In genomic region chr1:39205102-39205780, GRCh38 we compare ENCODE assay signal across 8 cellular contexts. TPM values are rescaled to one million over a fixed set of nuclear protein-coding genes. Genes with fewer than 3 reads are reported as not detected.
DNase-seq lines count a peak whose midpoint lies in the region; ATAC-seq and TF ChIP-seq lines count a peak whose summit lies in the region.

No MANE protein-coding gene starts in this region.

- H3K4me3 ChIP-seq in esophagus muscularis mucosa: peak overlapping the region; percentile 44 to 54 (median 52)
- peak overlapping the region; percentile 35 for H3K4me3 ChIP-seq in suprapubic skin
- H3K4me3 ChIP-seq in Karpas-422 (ENCODE audit: low read length): no peak overlapping the region

- intact Hi-C loops in esophagus muscularis mucosa (cut with DNase I): no loop called here

- ATAC-seq in natural killer cell treated with Interleukin-12 subunit alpha and Interleukin-12 subunit beta and Interleukin-15 and Interleukin-18, amount 100 ng/mL, for 72 hours: peak; percentile 94 to 96
- ATAC-seq in HG03039 (IDR thresholded peaks at IDR 0.05; ENCODE audit: unreplicated experiment): no peak

- TF ChIP-seq CTCF in esophagus muscularis mucosa (IDR thresholded peaks at IDR 0.05): no peak
- TF ChIP-seq CTCF in suprapubic skin (IDR thresholded peaks at IDR 0.05): no peak

- peaks cover 34 to 89% (median 72%) of the 10 kb centered on the region in 4 donors for H3K4me1 ChIP-seq in esophagus muscularis mucosa
- peaks cover 37% of the 10 kb centered on the region for H3K4me1 ChIP-seq in suprapubic skin
- no peaks in the 10 kb centered on the region for H3K4me1 ChIP-seq in Karpas-422 (ENCODE audit: low read length)

- no peaks in the 10 kb centered on the region for H4K20me1 ChIP-seq in Karpas-422 (ENCODE audit: insufficient read depth, low read depth, low read length)

- no peak overlapping the region for H2AFZ ChIP-seq in Karpas-422 (ENCODE audit: low read length)

- H3K9ac ChIP-seq in Karpas-422 (ENCODE audit: low read length): no peak overlapping the region

- no peak for TF ChIP-seq POLR2A in esophagus muscularis mucosa (IDR thresholded peaks at IDR 0.05; ENCODE audit: low read depth)
- no peak for TF ChIP-seq POLR2A in suprapubic skin (IDR thresholded peaks at IDR 0.05)

- H3K36me3 Mint-ChIP-seq in natural killer cell treated with Interleukin-12 subunit alpha and Interleukin-12 subunit beta and Interleukin-15 and Interleukin-18, amount 100 ng/mL, for 72 hours: peaks cover 4% of the 10 kb centered on the region

- no peaks in the 10 kb centered on the region for H3K27me3 Mint-ChIP-seq in natural killer cell treated with Interleukin-12 subunit alpha and Interleukin-12 subunit beta and Interleukin-15 and Interleukin-18, amount 100 ng/mL, for 72 hours

- H3K27ac ChIP-seq in esophagus muscularis mucosa (replicated peaks in 1 of 4): peak overlapping the region; percentile 85 to 92 (median 89)
- peak overlapping the region; percentile 88 for H3K27ac ChIP-seq in suprapubic skin
- no peak overlapping the region for H3K27ac ChIP-seq in Karpas-422 (ENCODE audit: low read length)

- peak overlapping the region; percentile 90 to 94 for H3K27ac Mint-ChIP-seq in natural killer cell treated with Interleukin-12 subunit alpha and Interleukin-12 subunit beta and Interleukin-15 and Interleukin-18, amount 100 ng/mL, for 72 hours

- 5% methylated on average over 4 of the region's 4 CpGs for WGBS in esophagus muscularis mucosa
- 52% methylated on average over 4 of the region's 4 CpGs for WGBS in suprapubic skin

- peak overlapping the region; percentile 88 for H3K4me3 Mint-ChIP-seq in natural killer cell treated with Interleukin-12 subunit alpha and Interleukin-12 subunit beta and Interleukin-15 and Interleukin-18, amount 100 ng/mL, for 72 hours

- H3K36me3 ChIP-seq in esophagus muscularis mucosa (peaks cover 0 to 7% (median 0%) of the 10 kb centered on the region in 4 donors), suprapubic skin (no peaks in the 10 kb centered on the region), Karpas-422 (ENCODE audit: insufficient read depth, low read length) (no peaks in the 10 kb centered on the region)

- H3K79me2 ChIP-seq in Karpas-422 (ENCODE audit: low read length): no peaks in the 10 kb centered on the region

- no peaks in the 10 kb centered on the region for H3K9me3 ChIP-seq in esophagus muscularis mucosa
- H3K9me3 ChIP-seq in suprapubic skin: no peaks in the 10 kb centered on the region
- no peaks in the 10 kb centered on the region for H3K9me3 ChIP-seq in Karpas-422 (ENCODE audit: low read length)

- no peak overlapping the region for H3K4me2 ChIP-seq in Karpas-422 (ENCODE audit: low read depth, low read length, poor library complexity, severe bottlenecking)

- H3K9me2 ChIP-seq in Karpas-422 (replicated peaks; ENCODE audit: insufficient read depth, low read length): no peaks in the 10 kb centered on the region

- no peak for TF ChIP-seq EP300 in esophagus muscularis mucosa (IDR thresholded peaks at IDR 0.05)
- no peak for TF ChIP-seq EP300 in suprapubic skin (IDR thresholded peaks at IDR 0.05)

- peaks cover 34 to 47% of the 10 kb centered on the region in 2 donors for H3K4me1 Mint-ChIP-seq in natural killer cell treated with Interleukin-12 subunit alpha and Interleukin-12 subunit beta and Interleukin-15 and Interleukin-18, amount 100 ng/mL, for 72 hours (ENCODE audit: low read depth in 2 of 2)

- H3K9me3 Mint-ChIP-seq in natural killer cell treated with Interleukin-12 subunit alpha and Interleukin-12 subunit beta and Interleukin-15 and Interleukin-18, amount 100 ng/mL, for 72 hours: no peaks in the 10 kb centered on the region

- H3K27me3 ChIP-seq in esophagus muscularis mucosa (no peaks in the 10 kb centered on the region), suprapubic skin (no peaks in the 10 kb centered on the region), Karpas-422 (ENCODE audit: low read length) (no peaks in the 10 kb centered on the region)

- DNase-seq in GDM1 (lab: John Stamatoyannopoulos, UW) (peak; percentile 80), MV-4-11 (lab: John Stamatoyannopoulos, UW) (peak; percentile 87), activated T-cell treated with anti-CD3 and anti-CD28 coated beads for 4 hours (peak; percentile 62), esophagus muscularis mucosa (ENCODE audit: extremely low spot score) (peak; percentile 94), suprapubic skin (ENCODE audit: low spot score in 2 of 2) (no peak), Karpas-422 (no peak)
- peak; percentile 83 for DNase-seq in natural killer cell treated with Interleukin-12 subunit alpha and Interleukin-12 subunit beta and Interleukin-15 and Interleukin-18, amount 100 ng/mL, for 72 hours (ENCODE audit: low spot score)

RNA-seq across cellular contexts. Expression of gene MACF1, which starts 0.7 kb away (rescaled TPM):
- total RNA-seq in esophagus muscularis mucosa: 100 to 1,000 TPM; 386 to 627 (median 576) TPM
- 100 to 1,000 TPM; 370 to 514 TPM for total RNA-seq in natural killer cell treated with Interleukin-12 subunit alpha and Interleukin-12 subunit beta and Interleukin-15 and Interleukin-18, amount 100 ng/mL, for 72 hours
- 100 to 1,000 TPM; 421 to 942 (median 545) TPM for total RNA-seq in suprapubic skin
- 4.9 and 6.2 TPM in 2 replicates for total RNA-seq in Karpas-422 (2014; rRNA removed; shearing (Covaris generic); ENCODE audit: low replicate concordance)

Comparison
In these comparisons a context has a peak if more than half of its experiments do, and no peak if none do; other contexts are left out.
1. DNase-seq: peak in GDM1 (single experiment), MV-4-11 (single experiment), activated T-cell treated with anti-CD3 and anti-CD28 coated beads for 4 hours (single experiment), esophagus muscularis mucosa (single experiment) and natural killer cell treated with Interleukin-12 subunit alpha and Interleukin-12 subunit beta and Interleukin-15 and Interleukin-18, amount 100 ng/mL, for 72 hours (single experiment); none in suprapubic skin (0 of 2) and Karpas-422 (single experiment).
2. RNA of gene MACF1, which starts 0.7 kb away (total RNA-seq): 386 to 627 TPM in esophagus muscularis mucosa, 421 to 942 TPM in suprapubic skin and 370 to 514 TPM in natural killer cell treated with Interleukin-12 subunit alpha and Interleukin-12 subunit beta and Interleukin-15 and Interleukin-18, amount 100 ng/mL, for 72 hours; 4.9 to 6.2 TPM in Karpas-422; every median in the first group is over 10 times any median in the second.